35 cellular contexts compared by ENCODE assay signal in genomic region chr5:9863486-9863885, GRCh38.
"Had no signal": no experiment of that assay in that cellular context is flagged by ENCODE, and none has a peak within 500 bp of the region (broad histone marks: within the 10 kb centered on the region; RNA-seq: fewer than 3 reads in every experiment).

No MANE protein-coding gene starts in this region.

- H3K4me1 Mint-ChIP-seq: activated B cell treated with CpG ODN at 0.5 μM for 24 hours; activated CD4-positive, alpha-beta T cell treated with anti-CD3 and anti-CD28 coated beads, Interleukin-2, amount 10 ng/mL, durations not matched to agents 24 days and 14 days; activated naive CD8-positive, alpha-beta T cell treated with anti-CD3 and anti-CD28 coated beads for 36 hours; activated T-helper 17 cell treated with anti-CD3 and anti-CD28 coated beads, Interleukin-2, amount 50 U/mL, for 72 hours had no signal

- H3K27ac Mint-ChIP-seq: activated B cell treated with CpG ODN at 0.5 μM for 24 hours; activated CD4-positive, alpha-beta memory T cell treated with anti-CD3 and anti-CD28 coated beads for 36 hours; activated CD4-positive, alpha-beta T cell treated with anti-CD3 and anti-CD28 coated beads, Interleukin-2, amount 10 ng/mL, durations not matched to agents 24 days and 14 days; activated CD8-positive, alpha-beta T cell treated with anti-CD3 and anti-CD28 coated beads for 36 hours; activated naive CD4-positive, alpha-beta T cell treated with anti-CD3 and anti-CD28 coated beads for 36 hours; activated naive CD4-positive, alpha-beta T cell treated with anti-CD3 and anti-CD28 coated beads, Interleukin-2, amount 50 U/mL, for 72 hours; activated naive CD8-positive, alpha-beta T cell treated with anti-CD3 and anti-CD28 coated beads for 36 hours; activated T-cell treated with anti-CD3 and anti-CD28 coated beads, Interleukin-2, amount 50 U/mL, for 72 hours; activated T-helper 1 cell treated with anti-CD3 and anti-CD28 coated beads, Interleukin-12 subunit alpha, Interleukin-12 subunit beta, Interleukin-2, Interleukin-4 antibody, amounts not matched to agents 30 ng/mL and 10 ng/mL and 1 ng/mL, durations not matched to agents 14 hours and 24 hours and 36 hours; activated T-helper 17 cell treated with anti-CD3 and anti-CD28 coated beads, Interleukin-2, amount 50 U/mL, for 72 hours; T-helper 1 cell treated with Interleukin-12 subunit alpha and Interleukin-12 subunit beta and Interleukin-4 antibody, amounts not matched to agents 30 μg/mL and 1 μg/mL, for 36 hours; T-helper 2 cell treated with Interferon-gamma antibody and Interleukin-4, amounts not matched to agents 5 μg/mL and 100 μg/mL, for 36 hours had no signal

- H3K27me3 ChIP-seq: adrenal gland, body of pancreas, brain microvascular endothelial cell, breast epithelium had no signal

- H3K36me3 ChIP-seq: adrenal gland, brain microvascular endothelial cell, breast epithelium had no signal

- H3K27ac ChIP-seq: adrenal gland, body of pancreas, brain microvascular endothelial cell, breast epithelium, VCaP had no signal

- DNase-seq: activated B cell treated with CpG ODN at 0.5 μM for 24 hours; activated CD4-positive, alpha-beta memory T cell treated with anti-CD3 and anti-CD28 coated beads for 36 hours; activated CD4-positive, alpha-beta T cell treated with anti-CD3 and anti-CD28 coated beads for 4 hours; activated CD4-positive, alpha-beta T cell treated with anti-CD3 and anti-CD28 coated beads, Interleukin-2, amount 10 ng/mL, durations not matched to agents 24 days and 14 days; activated CD4-positive, alpha-beta T cell treated with anti-CD3 and anti-CD28 coated beads, Interleukin-2, amount 50 U/mL, for 1 hour; activated CD4-positive, alpha-beta T cell treated with anti-CD3 and anti-CD28 coated beads, Interleukin-2, amount 50 U/mL, for 4 hours; activated CD4-positive, CD25-positive, alpha-beta regulatory T cell treated with anti-CD3 and anti-CD28 coated beads, Interleukin-2, amount 50 U/mL, for 72 hours; activated CD8-positive, alpha-beta memory T cell treated with anti-CD3 and anti-CD28 coated beads, Interleukin-2, amount 50 U/mL, for 4 hours; activated CD8-positive, alpha-beta T cell treated with anti-CD3 and anti-CD28 coated beads for 36 hours; activated effector memory CD4-positive, alpha-beta T cell treated with anti-CD3 and anti-CD28 coated beads, Interleukin-2, amount 50 U/mL, for 16 hours; activated gamma-delta T cell treated with Interleukin-2 at 50 U/mL for 16 hours; activated naive CD4-positive, alpha-beta T cell; activated naive CD4-positive, alpha-beta T cell treated with anti-CD3 and anti-CD28 coated beads for 36 hours; activated naive CD4-positive, alpha-beta T cell treated with anti-CD3 and anti-CD28 coated beads, Interleukin-2, amount 50 U/mL, for 16 hours; activated naive CD8-positive, alpha-beta T cell treated with anti-CD3 and anti-CD28 coated beads for 36 hours; activated T-cell treated with anti-CD3 and anti-CD28 coated beads for 4 hours; activated T-cell treated with anti-CD3 and anti-CD28 coated beads, Interleukin-2, amount 50 U/mL, for 1 hour; activated T-cell treated with anti-CD3 and anti-CD28 coated beads, Interleukin-2, amount 50 U/mL, for 4 hours; activated T-cell treated with anti-CD3 and anti-CD28 coated beads, Interleukin-2, amount 50 U/mL, for 72 hours; adrenal gland; amniotic stem cell; aorta; body of pancreas; brain microvascular endothelial cell; central memory CD4-positive, alpha-beta T cell; T-helper 1 cell; T-helper 2 cell; T-helper 9 cell had no signal

- H3K4me1 ChIP-seq: adrenal gland, breast epithelium had no signal

- H3K36me3 Mint-ChIP-seq: activated CD4-positive, alpha-beta memory T cell treated with anti-CD3 and anti-CD28 coated beads for 36 hours; activated naive CD8-positive, alpha-beta T cell treated with anti-CD3 and anti-CD28 coated beads for 36 hours had no signal

- H3K4me3 ChIP-seq: adrenal gland, body of pancreas, breast epithelium had no signal

- H3K4me3 Mint-ChIP-seq: activated B cell treated with CpG ODN at 0.5 μM for 24 hours; activated CD4-positive, alpha-beta memory T cell treated with anti-CD3 and anti-CD28 coated beads for 36 hours; activated CD4-positive, alpha-beta T cell treated with anti-CD3 and anti-CD28 coated beads, Interleukin-2, amount 10 ng/mL, durations not matched to agents 24 days and 14 days; activated CD8-positive, alpha-beta T cell treated with anti-CD3 and anti-CD28 coated beads for 36 hours; activated naive CD4-positive, alpha-beta T cell treated with anti-CD3 and anti-CD28 coated beads for 36 hours; activated naive CD8-positive, alpha-beta T cell treated with anti-CD3 and anti-CD28 coated beads for 36 hours; activated T-cell treated with anti-CD3 and anti-CD28 coated beads, Interleukin-2, amount 50 U/mL, for 4 hours; activated T-cell treated with anti-CD3 and anti-CD28 coated beads, Interleukin-2, amount 50 U/mL, for 72 hours; activated T-helper 1 cell treated with anti-CD3 and anti-CD28 coated beads, Interleukin-12 subunit alpha, Interleukin-12 subunit beta, Interleukin-2, Interleukin-4 antibody, amounts not matched to agents 30 ng/mL and 10 ng/mL and 1 ng/mL, durations not matched to agents 14 hours and 24 hours and 36 hours; activated T-helper 17 cell treated with anti-CD3 and anti-CD28 coated beads, Interleukin-2, amount 50 U/mL, for 72 hours; T-helper 1 cell treated with Interleukin-12 subunit alpha and Interleukin-12 subunit beta and Interleukin-4 antibody, amounts not matched to agents 30 μg/mL and 1 μg/mL, for 36 hours; T-helper 2 cell treated with Interferon-gamma antibody and Interleukin-4, amounts not matched to agents 5 μg/mL and 100 μg/mL, for 36 hours had no signal

- H3K27me3 Mint-ChIP-seq: activated B cell treated with CpG ODN at 0.5 μM for 24 hours; activated CD4-positive, alpha-beta memory T cell treated with anti-CD3 and anti-CD28 coated beads for 36 hours; activated CD4-positive, alpha-beta T cell treated with anti-CD3 and anti-CD28 coated beads, Interleukin-2, amount 10 ng/mL, durations not matched to agents 24 days and 14 days; activated CD8-positive, alpha-beta T cell treated with anti-CD3 and anti-CD28 coated beads for 36 hours; activated naive CD8-positive, alpha-beta T cell treated with anti-CD3 and anti-CD28 coated beads for 36 hours; activated T-helper 17 cell treated with anti-CD3 and anti-CD28 coated beads, Interleukin-2, amount 50 U/mL, for 72 hours had no signal

- ATAC-seq: activated CD8-positive, alpha-beta T cell treated with anti-CD3 and anti-CD28 coated beads for 36 hours; activated naive CD4-positive, alpha-beta T cell treated with anti-CD3 and anti-CD28 coated beads, Interleukin-2, amount 50 U/mL, for 72 hours; activated T-cell treated with anti-CD3 and anti-CD28 coated beads, Interleukin-2, amount 50 U/mL, for 4 hours; activated T-cell treated with anti-CD3 and anti-CD28 coated beads, Interleukin-2, amount 50 U/mL, for 72 hours; activated T-helper 17 cell treated with anti-CD3 and anti-CD28 coated beads, Interleukin-2, amount 50 U/mL, for 72 hours; body of pancreas had no signal
